ENCODE assay signal across 29 cellular contexts in the genomic region with DNA sequence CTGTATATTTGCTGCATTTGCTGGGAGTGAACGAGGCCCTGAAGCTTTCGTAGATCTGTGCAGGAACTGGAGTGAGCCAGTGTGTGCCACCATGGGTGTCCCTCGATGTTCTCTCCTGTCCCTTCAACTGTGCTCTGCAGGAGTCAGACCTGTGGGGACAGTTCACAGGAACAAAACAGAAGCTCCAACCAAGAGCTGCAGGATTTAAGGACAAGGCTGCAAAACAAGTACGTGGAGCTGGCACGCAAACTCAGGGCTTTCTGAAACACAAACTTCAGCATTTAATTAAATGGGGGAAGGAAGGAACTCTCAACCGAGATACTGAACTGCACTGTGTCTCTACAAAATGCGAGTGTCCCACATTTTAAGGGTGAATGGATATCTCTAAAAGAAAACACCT. TPM values are rescaled to one million over a fixed set of nuclear protein-coding genes. Genes with fewer than 3 reads are reported as not detected.
DNase-seq lines count a peak whose midpoint lies in the region; ATAC-seq, FAIRE-seq and TF ChIP-seq lines count a peak whose summit lies in the region.
"Had no signal": no experiment of that assay in that cellular context is flagged by ENCODE, and none has a peak within 500 bp of the region (broad histone marks: within the 10 kb centered on the region; RNA-seq: fewer than 3 reads in every experiment).

No MANE protein-coding gene starts in this region.

- no peaks in the 10 kb centered on the region for H3K4me1 ChIP-seq in right lobe of liver
- H3K4me1 ChIP-seq in HepG2 (ENCODE audit: insufficient read depth, low read length) = no peaks in the 10 kb centered on the region
- H3K4me1 ChIP-seq in astrocyte (ENCODE audit: insufficient read depth, low read length) = peaks cover 36% of the 10 kb centered on the region
- peaks cover 21% of the 10 kb centered on the region for H3K4me1 ChIP-seq in mesodermal cell (ENCODE audit: control insufficient read depth, insufficient read depth, low read length, poor library complexity, severe bottlenecking)
- H3K4me1 ChIP-seq in BE2C = peaks cover 3% of the 10 kb centered on the region; the same call in 1 of the 2 replicates
- H3K4me1 ChIP-seq in left ventricle myocardium inferior = no peaks in the 10 kb centered on the region
- peaks cover 6% of the 10 kb centered on the region for H3K4me1 ChIP-seq in vagina
- H3K4me1 ChIP-seq: esophagus squamous epithelium, gastroesophageal sphincter, psoas muscle had no signal

- H3K4me3 ChIP-seq in right lobe of liver = no peak overlapping the region
- H3K4me3 ChIP-seq in HepG2 (replicated peaks in 1 of 3; ENCODE audit: insufficient read depth in 1 of 3, low read depth in 2 of 3, low read length in 3 of 3) = no peak overlapping the region
- no peak overlapping the region for H3K4me3 ChIP-seq in astrocyte (ENCODE audit: insufficient read depth, low read depth, low read length)
- no peak overlapping the region for H3K4me3 ChIP-seq in mesodermal cell (ENCODE audit: extremely low read depth, insufficient read depth, low read length, poor library complexity, severe bottlenecking)
- no peak overlapping the region for H3K4me3 ChIP-seq in BE2C (ENCODE audit: low read depth, low read length)
- H3K4me3 ChIP-seq in left ventricle myocardium inferior = no peak overlapping the region
- no peak overlapping the region for H3K4me3 ChIP-seq in vagina
- H3K4me3 ChIP-seq: BLaER1, esophagus squamous epithelium, gastroesophageal sphincter, psoas muscle, SJSA1 had no signal

- H3K27me3 ChIP-seq in right lobe of liver = no peaks in the 10 kb centered on the region
- H3K27me3 ChIP-seq in HepG2 (ENCODE audit: control insufficient read depth in 1 of 2, insufficient read depth in 2 of 2, low read length in 2 of 2) = peaks cover 0 to 3% of the 10 kb centered on the region in 2 experiments; a peak in 1 of 5 replicates
- H3K27me3 ChIP-seq in astrocyte (ENCODE audit: insufficient read depth, low read length) = no peaks in the 10 kb centered on the region
- H3K27me3 ChIP-seq in BE2C = no peaks in the 10 kb centered on the region
- H3K27me3 ChIP-seq in left ventricle myocardium inferior (ENCODE audit: low read depth) = peaks cover 4% of the 10 kb centered on the region
- H3K27me3 ChIP-seq in vagina = no peaks in the 10 kb centered on the region
- H3K27me3 ChIP-seq: BLaER1, brain microvascular endothelial cell, esophagus squamous epithelium, gastroesophageal sphincter, SJSA1 had no signal

- CTCF ChIA-PET in HepG2 (lab: Yijun Ruan, JAX; ENCODE audit: low intra/inter-chr PET ratio, low total read pairs) = no interaction called here

- H3K9me3 ChIP-seq in right lobe of liver (no peaks in the 10 kb centered on the region), HepG2 (ENCODE audit: low read length) (no peaks in the 10 kb centered on the region), astrocyte (ENCODE audit: insufficient read depth, low read depth, low read length) (no peaks in the 10 kb centered on the region), mesodermal cell (ENCODE audit: control insufficient read depth, low read length) (no peaks in the 10 kb centered on the region), BE2C (no peaks in the 10 kb centered on the region), left ventricle myocardium inferior (replicated peaks) (no peaks in the 10 kb centered on the region), vagina (no peaks in the 10 kb centered on the region)
- H3K9me3 ChIP-seq: esophagus squamous epithelium, gastroesophageal sphincter, psoas muscle, SJSA1 had no signal

- H3K27ac ChIP-seq in right lobe of liver (no peak overlapping the region), HepG2 (ENCODE audit: extremely low read length, insufficient read depth, low read length) (no peak overlapping the region), astrocyte (ENCODE audit: low read depth, low read length) (no peak overlapping the region), mesodermal cell (ENCODE audit: low read depth, low read length, severe bottlenecking) (peak overlapping the region; percentile 19), left ventricle myocardium inferior (replicated peaks) (no peak overlapping the region), vagina (no peak overlapping the region)
- H3K27ac ChIP-seq: BLaER1, brain microvascular endothelial cell, esophagus squamous epithelium, gastroesophageal sphincter, psoas muscle, SJSA1 had no signal

- in situ Hi-C loops in HepG2 (cut with HindIII; ENCODE audit: extremely low pct_ligation_motif_present, low pct_unique_long_range_greater_than_20kb) = no loop called here

- FAIRE-seq in HepG2 (lab: Jason Lieb, UNC) = no peak
- no peak for FAIRE-seq in astrocyte (lab: Jason Lieb, UNC)
- FAIRE-seq: A204.1, colon, RCC 7860 had no signal

- TF ChIP-seq POLR2A in right lobe of liver (IDR thresholded peaks at IDR 0.05) (no peak), HepG2 (IDR thresholded peaks at IDR 0.05; ENCODE audit: insufficient read depth in 1 of 2, low read depth in 2 of 2, low read length in 2 of 2) (no peak), vagina (IDR thresholded peaks at IDR 0.05) (no peak)

- TF ChIP-seq RAD21 in HepG2 (CRISPR knock-in tag; IDR thresholded peaks at IDR 0.05) = no peak

- H3K4me2 ChIP-seq in HepG2 (ENCODE audit: low read depth, low read length) (no peak overlapping the region), astrocyte (ENCODE audit: low read length) (peak overlapping the region; percentile 3)
- H3K4me2 ChIP-seq: BLaER1 had no signal

- H3K4me3 Mint-ChIP-seq in astrocyte (ENCODE audit: unreplicated experiment) = no peak overlapping the region
- no peak overlapping the region for H3K4me3 Mint-ChIP-seq in type B pancreatic cell
- H3K4me3 Mint-ChIP-seq: activated T-cell treated with anti-CD3 and anti-CD28 coated beads, Interleukin-2, amount 50 U/mL, for 24 hours; effector memory CD8-positive, alpha-beta T cell; T-helper 1 cell treated with Interleukin-12 subunit alpha and Interleukin-12 subunit beta and Interleukin-4 antibody, amounts not matched to agents 30 μg/mL and 1 μg/mL, for 36 hours had no signal

- no peak overlapping the region for H2AFZ ChIP-seq in HepG2 (ENCODE audit: low read length)
- H2AFZ ChIP-seq in astrocyte (ENCODE audit: low read depth, low read length) = no peak overlapping the region

- H3K36me3 Mint-ChIP-seq in astrocyte (ENCODE audit: low read depth, unreplicated experiment) (peaks cover 8% of the 10 kb centered on the region), type B pancreatic cell (peaks cover 37% of the 10 kb centered on the region)

- intact Hi-C loops in right lobe of liver (cut with DNase I) (no loop called here), HepG2 (cut with micrococcal nuclease; ENCODE audit: unreplicated experiment) (no loop called here), left ventricle myocardium inferior (cut with micrococcal nuclease) (no loop called here), vagina (cut with DNase I) (no loop called here)

- H3K36me3 ChIP-seq in right lobe of liver (no peaks in the 10 kb centered on the region), HepG2 (replicated peaks in 1 of 2; ENCODE audit: control insufficient read depth in 1 of 2, insufficient read depth in 2 of 2, low read length in 2 of 2) (no peaks in the 10 kb centered on the region), astrocyte (ENCODE audit: insufficient read depth, low read length) (peaks cover 2% of the 10 kb centered on the region), mesodermal cell (ENCODE audit: control insufficient read depth, insufficient read depth, low read length) (peaks cover 39% of the 10 kb centered on the region), BE2C (peaks cover 14% of the 10 kb centered on the region), left ventricle myocardium inferior (no peaks in the 10 kb centered on the region), vagina (no peaks in the 10 kb centered on the region)
- H3K36me3 ChIP-seq: esophagus squamous epithelium, gastroesophageal sphincter had no signal

- H4K20me1 ChIP-seq in HepG2 (ENCODE audit: insufficient read depth, low read length) = no peaks in the 10 kb centered on the region
- peaks cover 78% of the 10 kb centered on the region for H4K20me1 ChIP-seq in astrocyte (ENCODE audit: insufficient read depth, low read length)
- H4K20me1 ChIP-seq: BLaER1 had no signal

- H3K79me2 ChIP-seq in HepG2 (ENCODE audit: insufficient read depth, low read length) = no peaks in the 10 kb centered on the region
- peaks cover 98% of the 10 kb centered on the region for H3K79me2 ChIP-seq in astrocyte (ENCODE audit: insufficient read depth, low read length)

- no TSS peak for BruUV-seq in HepG2 (replicated peaks; lab: Mats Ljungman, UMichigan)

- H3K27me3 Mint-ChIP-seq in astrocyte (ENCODE audit: low read depth, unreplicated experiment) (no peaks in the 10 kb centered on the region), type B pancreatic cell (no peaks in the 10 kb centered on the region)
- H3K27me3 Mint-ChIP-seq: activated T-cell treated with anti-CD3 and anti-CD28 coated beads, Interleukin-2, amount 50 U/mL, for 24 hours; effector memory CD8-positive, alpha-beta T cell had no signal

- H3K9me3 Mint-ChIP-seq in astrocyte (ENCODE audit: unreplicated experiment) (no peaks in the 10 kb centered on the region), type B pancreatic cell (no peaks in the 10 kb centered on the region)
- H3K9me3 Mint-ChIP-seq: activated T-cell treated with anti-CD3 and anti-CD28 coated beads, Interleukin-2, amount 50 U/mL, for 24 hours had no signal

- TF ChIP-seq CTCF in right lobe of liver (IDR thresholded peaks at IDR 0.05) = no peak
- no peak for TF ChIP-seq CTCF in HepG2 (CRISPR knock-in tag; IDR thresholded peaks at IDR 0.05)
- no peak for TF ChIP-seq CTCF in astrocyte (IDR thresholded peaks at IDR 0.05; ENCODE audit: insufficient read depth, low read depth, low read length)
- no peak for TF ChIP-seq CTCF in type B pancreatic cell (conservative IDR thresholded peaks at IDR 0.05)
- TF ChIP-seq CTCF in BE2C (IDR thresholded peaks at IDR 0.05; ENCODE audit: low read depth, low read length) = no peak
- no peak for TF ChIP-seq CTCF in left ventricle myocardium inferior (IDR thresholded peaks at IDR 0.05; ENCODE audit: borderline replicate concordance)
- TF ChIP-seq CTCF in vagina (IDR thresholded peaks at IDR 0.05) = no peak

- no peak for DNase-seq in right lobe of liver
- DNase-seq in HepG2 (ENCODE audit: low spot score) = no peak
- no peak for DNase-seq in astrocyte (ENCODE audit: low read depth)
- no peak for DNase-seq in type B pancreatic cell (ENCODE audit: extremely low spot score, unreplicated experiment)
- no peak for DNase-seq in BE2C
- DNase-seq in left ventricle myocardium inferior = no peak
- DNase-seq in vagina (ENCODE audit: extremely low spot score in 2 of 2) = no peak
- DNase-seq: activated gamma-delta T cell treated with Interleukin-2 at 50 U/mL for 16 hours; activated T-cell treated with anti-CD3 and anti-CD28 coated beads, Interleukin-2, amount 50 U/mL, for 24 hours; brain microvascular endothelial cell; COR-L47; DMS79; effector memory CD8-positive, alpha-beta T cell; esophagus squamous epithelium; hypothalamus; KG1; left ventricle myocardium superior; NCI-H146; NCI-H510A treated with DMSO at 0.1 percent for 48 hours; psoas muscle; substantia nigra had no signal

- 49% methylated on average over 5 of the region's 7 CpGs for WGBS in right lobe of liver (ENCODE audit: insufficient coverage, low coverage, low lambda C conversion rate, missing lambda C conversion rate)
- 27% methylated on average over 7 of the region's 7 CpGs for WGBS in HepG2 (ENCODE audit: low lambda C conversion rate)
- 76 to 88% methylated on average over 4 to 5 of the region's 7 CpGs for WGBS in mesodermal cell (ENCODE audit: insufficient coverage in 2 of 2), 2 experiments

- TF ChIP-seq EP300 in HepG2 (IDR thresholded peaks at IDR 0.05; ENCODE audit: low read depth in 2 of 2, low read length in 2 of 2) (no peak), HepG2 (CRISPR knock-in tag; IDR thresholded peaks at IDR 0.05; ENCODE audit: borderline replicate concordance) (no peak)

- ATAC-seq in right lobe of liver (peak in 3 of 4 donors; percentile 35 to 50 (median 48)), HepG2 (no peak)
- ATAC-seq: effector memory CD8-positive, alpha-beta T cell; gastroesophageal sphincter; left ventricle myocardium superior; psoas muscle had no signal

- peaks cover 53% of the 10 kb centered on the region for H3K4me1 Mint-ChIP-seq in astrocyte (ENCODE audit: low read depth, unreplicated experiment)
- H3K4me1 Mint-ChIP-seq in type B pancreatic cell (ENCODE audit: unreplicated experiment) = peaks cover 26% of the 10 kb centered on the region

- H3K9ac ChIP-seq in HepG2 (ENCODE audit: insufficient read depth, low read depth, low read length) = no peak overlapping the region
- H3K9ac ChIP-seq in astrocyte (ENCODE audit: low read length) = no peak overlapping the region
- H3K9ac ChIP-seq: BLaER1 had no signal

- POLR2A ChIA-PET in HepG2 (lab: Yijun Ruan, JAX) = no interaction called here

- H3K27ac Mint-ChIP-seq in astrocyte (ENCODE audit: unreplicated experiment) (peak overlapping the region; percentile 63), type B pancreatic cell (peak overlapping the region; percentile 70)
- H3K27ac Mint-ChIP-seq: activated T-cell treated with anti-CD3 and anti-CD28 coated beads, Interleukin-2, amount 50 U/mL, for 24 hours; effector memory CD8-positive, alpha-beta T cell; T-helper 1 cell treated with Interleukin-12 subunit alpha and Interleukin-12 subunit beta and Interleukin-4 antibody, amounts not matched to agents 30 μg/mL and 1 μg/mL, for 36 hours had no signal

RNA-seq across cellular contexts. Expression of a gene that starts 24.2 kb away (rescaled TPM):
- total RNA-seq in right lobe of liver (10 to 100 TPM in 1 of 6 experiments, 1 to 10 TPM in 5; 2.6 to 11.2 (median 4.7) TPM), HepG2 (2016; rRNA removed; fragmentation: Illumina TruSeq; extraction: Trizol) (not detected in 2 replicates), astrocyte (260 and 273 TPM in 2 replicates), type B pancreatic cell (ENCODE audit: low replicate concordance) (131 and 197 TPM in 2 replicates), left ventricle myocardium inferior (3.7 TPM), vagina (46.4 TPM)
- total RNA-seq in HepG2 (2016; cell fraction: cytosol; rRNA removed; fragmentation: Illumina TruSeq; extraction: Trizol; ENCODE audit: low read depth) = not detected in 2 replicates
- total RNA-seq in HepG2 (2016; cell fraction: insoluble cytoplasmic fraction; rRNA removed; fragmentation: Illumina TruSeq; extraction: Trizol) = not detected in 2 replicates
- not detected in 2 replicates for total RNA-seq in HepG2 (2016; cell fraction: membrane; rRNA removed; fragmentation: Illumina TruSeq; extraction: Trizol)
- total RNA-seq in HepG2 (2016; cell fraction: nucleus; rRNA removed; fragmentation: Illumina TruSeq; extraction: Trizol) = not detected in 2 replicates
- polyA plus RNA-seq in HepG2 (2011; rRNA removed) = 0.04 TPM in 1 of 2 replicates, not detected in the other
- polyA plus RNA-seq in HepG2 (2011; cell fraction: cytosol; rRNA removed) = 0.04 and 0.05 TPM in 2 replicates
- not detected in 2 replicates for polyA plus RNA-seq in HepG2 (2011; cell fraction: nucleus; rRNA removed)
- not detected in 2 replicates for polyA plus RNA-seq in HepG2 (2012)
- polyA plus RNA-seq in HepG2 (2016; cell fraction: cytosol; fragmentation: Illumina TruSeq; extraction: Trizol; ENCODE audit: low read depth) = not detected in 2 replicates
- polyA plus RNA-seq in HepG2 (2016; cell fraction: insoluble cytoplasmic fraction; fragmentation: Illumina TruSeq; extraction: Trizol; ENCODE audit: low read depth) = not detected in 2 replicates
- polyA plus RNA-seq in HepG2 (2016; cell fraction: membrane; fragmentation: Illumina TruSeq; extraction: Trizol; ENCODE audit: low read depth) = not detected in 2 replicates
- not detected in 2 replicates for polyA plus RNA-seq in HepG2 (2016; cell fraction: nucleus; fragmentation: Illumina TruSeq; extraction: Trizol; ENCODE audit: insufficient read depth, low read depth)
- 101 TPM in 1 of 2 replicates, not detected in the other for polyA minus RNA-seq in HepG2 (2011; rRNA and poly(A)+ RNA removed; ENCODE audit: low replicate concordance)
- 1.3 and 3.1 TPM in 2 replicates for polyA minus RNA-seq in HepG2 (2011; cell fraction: cytosol; rRNA and poly(A)+ RNA removed)
- 1.1 and 1.8 TPM in 2 replicates for polyA minus RNA-seq in HepG2 (2011; cell fraction: nucleus; rRNA and poly(A)+ RNA removed)
- 133 TPM for polyA plus RNA-seq in mesodermal cell (2013, experiment 1 of 2)
- polyA plus RNA-seq in mesodermal cell (2013, experiment 2 of 2) = 116 TPM
- polyA plus RNA-seq in BE2C (2012; ENCODE audit: insufficient read depth, insufficient read length, low read depth) = 319 TPM
